ENCODE assay signal across 2 cellular contexts in genomic region chr2:134167015-134167414, GRCh38.
TF ChIP-seq lines count a peak whose summit lies in the region.

No MANE protein-coding gene starts in this region.

TF ChIP-seq in SK-N-SH, 30 proteins besides CTCF, POLR2A, EP300 and RAD21 (continued from another document):
- no peak for TF ChIP-seq PBX3 (IDR thresholded peaks at IDR 0.05)
- no peak for TF ChIP-seq FOXM1 (IDR thresholded peaks at IDR 0.05; ENCODE audit: low read depth)
- no peak for TF ChIP-seq NFIC (IDR thresholded peaks at IDR 0.05; ENCODE audit: borderline replicate concordance)
- TF ChIP-seq SMC3 (IDR thresholded peaks at IDR 0.05; ENCODE audit: low read depth, low read length): no peak
- TF ChIP-seq SIN3A (IDR thresholded peaks at IDR 0.05; ENCODE audit: borderline replicate concordance, low read depth, low read length): no peak
- no peak for TF ChIP-seq FOSL2 (IDR thresholded peaks at IDR 0.05; ENCODE audit: borderline replicate concordance, low read depth)
- no peak for TF ChIP-seq ZBTB33 (IDR thresholded peaks at IDR 0.05; ENCODE audit: borderline replicate concordance, low read depth)
- TF ChIP-seq EZH2phosphoT487 (IDR thresholded peaks at IDR 0.05; ENCODE audit: borderline replicate concordance, low read depth): no peak
- TF ChIP-seq MXI1 (IDR thresholded peaks at IDR 0.05; ENCODE audit: low read depth, low read length): no peak

TF ChIP-seq in GM23338, 12 proteins besides CTCF, POLR2A, EP300 and RAD21 (continued from another document):
- no peak for TF ChIP-seq REST (IDR thresholded peaks at IDR 0.05; ENCODE audit: unreplicated experiment)
- TF ChIP-seq ETS1 (IDR thresholded peaks at IDR 0.05): no peak
- no peak for TF ChIP-seq ZNF114 (CRISPR knock-in tag; IDR thresholded peaks at IDR 0.05)
- no peak for TF ChIP-seq ZNF462 (CRISPR knock-in tag; IDR thresholded peaks at IDR 0.05)
